ENCODE assay signal across 8 cellular contexts in the genomic region with DNA sequence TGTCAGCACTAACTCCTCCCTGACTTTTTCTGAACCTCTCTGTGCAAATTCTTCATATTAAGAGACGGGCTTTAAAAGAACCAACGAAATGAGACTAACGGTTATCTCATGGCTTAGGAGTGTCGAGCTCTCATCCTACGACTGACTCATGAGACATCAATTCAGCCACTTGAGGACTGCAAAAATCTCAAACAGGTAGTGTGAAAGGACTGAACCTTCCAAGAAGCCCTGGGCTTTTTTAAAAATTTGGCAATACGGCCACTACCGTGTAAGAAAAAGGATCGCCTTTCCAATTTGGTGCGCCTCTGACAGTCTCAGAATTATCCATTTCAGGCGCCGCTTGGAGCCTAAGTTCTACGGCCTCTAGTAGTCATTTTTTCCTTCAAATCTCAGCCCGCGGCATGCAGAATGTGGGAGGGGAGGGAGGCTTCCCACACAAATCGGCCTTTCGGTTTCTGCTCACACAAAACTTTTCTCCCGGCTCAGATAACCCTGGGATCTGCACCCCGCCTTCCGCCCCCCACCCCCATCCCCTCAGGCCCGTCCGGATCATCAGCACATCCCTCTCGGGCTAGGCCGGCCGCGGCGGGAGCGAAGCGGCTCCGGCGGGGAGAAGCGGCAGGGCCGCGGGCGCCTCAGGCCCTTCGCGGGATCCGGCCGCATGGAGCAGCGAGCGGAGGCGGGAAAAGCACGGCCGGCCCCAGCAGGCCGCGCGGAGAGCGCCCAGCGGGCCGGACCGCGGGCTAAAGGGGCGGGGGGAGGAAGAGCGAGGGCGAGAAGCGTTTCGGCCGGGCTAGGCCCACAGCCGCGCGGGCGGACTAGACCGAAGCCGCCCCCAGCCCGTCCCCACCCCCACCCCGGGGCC. TPM values are rescaled to one million over a fixed set of nuclear protein-coding genes. Genes with fewer than 3 reads are reported as not detected.
DNase-seq lines count a peak whose midpoint lies in the region; ATAC-seq and TF ChIP-seq lines count a peak whose summit lies in the region.

No MANE protein-coding gene starts in this region.

- H3K27ac ChIP-seq in mesenchymal stem cell (ENCODE audit: low read length, poor library complexity, severe bottlenecking), result peak overlapping the region; percentile 97

- H3K9me3 ChIP-seq in mesenchymal stem cell (ENCODE audit: control insufficient read depth, low read length), result no peaks in the 10 kb centered on the region

- peak overlapping the region; percentile 99 for H2BK5ac ChIP-seq in mesenchymal stem cell (ENCODE audit: low read depth, low read length, poor library complexity, severe bottlenecking)

- no peaks in the 10 kb centered on the region for H3K36me3 ChIP-seq in mesenchymal stem cell (ENCODE audit: control insufficient read depth in 1 of 2, insufficient read depth in 2 of 2, low read depth in 1 of 2, low read length in 2 of 2)

- TF ChIP-seq CTCF in LNCaP clone FGC (IDR thresholded peaks at IDR 0.05; ENCODE audit: control insufficient read depth, extremely low read depth, insufficient read depth), result no peak

- DNase-seq in DMS79 treated with DMSO at 0.1 percent for 48 hours (lab: John Stamatoyannopoulos, UW) (peak; percentile 28), LNCaP clone FGC (ENCODE audit: low read depth) (no peak), ecto neural progenitor cell (ENCODE audit: low spot score) (peak; percentile 78), mesenchymal stem cell (peak; percentile 87), GM19240 (ENCODE audit: insufficient read length, low spot score) (no peak)
- peak; percentile 74 for DNase-seq in activated CD4-positive, alpha-beta T cell treated with anti-CD3 and anti-CD28 coated beads for 48 hours
- peak; percentile 24 for DNase-seq in stimulated activated CD8-positive, alpha-beta memory T cell treated with anti-CD3 and anti-CD28 coated beads, Interleukin-4, amount 100 ng/mL, for 24 hours (ENCODE audit: low read depth)

- ATAC-seq in GM21526 (IDR thresholded peaks at IDR 0.05; ENCODE audit: low FRiP score, unreplicated experiment), result peak; percentile 23

- peak overlapping the region; percentile 98 for H4K91ac ChIP-seq in mesenchymal stem cell (ENCODE audit: low read length)

- H3K79me1 ChIP-seq in mesenchymal stem cell (replicated peaks; ENCODE audit: low read length, poor library complexity, severe bottlenecking), result peaks cover 4% of the 10 kb centered on the region

- peak overlapping the region; percentile 94 for H3K9ac ChIP-seq in mesenchymal stem cell (ENCODE audit: low read length)

- H2BK120ac ChIP-seq in mesenchymal stem cell (ENCODE audit: low read depth, low read length), result peak overlapping the region; percentile 99

- H2BK12ac ChIP-seq in mesenchymal stem cell (ENCODE audit: low read length in 2 of 2), result peak overlapping the region in 1 of 2 experiments; percentile 29

- H3K4me2 ChIP-seq in mesenchymal stem cell (ENCODE audit: low read length, poor library complexity, severe bottlenecking), result peak overlapping the region; percentile 39

- 2% methylated on average over 13 of the region's 65 CpGs for WGBS in mesenchymal stem cell

- no peaks in the 10 kb centered on the region for H3K4me1 ChIP-seq in mesenchymal stem cell (ENCODE audit: control insufficient read depth, insufficient read depth, low read depth, low read length)

- H2BK15ac ChIP-seq in mesenchymal stem cell (ENCODE audit: low read depth, poor library complexity, severe bottlenecking), result peak overlapping the region; percentile 96

- H3K27me3 ChIP-seq in mesenchymal stem cell (ENCODE audit: control insufficient read depth in 1 of 2, insufficient read depth in 1 of 2, low read length in 2 of 2), result no peaks in the 10 kb centered on the region

- peak overlapping the region; percentile 81 to 94 for H3K4ac ChIP-seq in mesenchymal stem cell (ENCODE audit: low read depth in 1 of 2, low read length in 2 of 2)

- H3K4me3 ChIP-seq in LNCaP clone FGC (ENCODE audit: low read depth, low read length), result peak overlapping the region; percentile 74
- H3K4me3 ChIP-seq in mesenchymal stem cell (ENCODE audit: insufficient read depth in 1 of 2, low read depth in 1 of 2, low read length in 2 of 2), result peak overlapping the region; percentile 93 to 94

- H3K23ac ChIP-seq in mesenchymal stem cell (ENCODE audit: low read length in 2 of 2), result peak overlapping the region in 1 of 2 experiments; percentile 94

- peak overlapping the region; percentile 83 to 92 for H3K18ac ChIP-seq in mesenchymal stem cell (ENCODE audit: low read depth in 1 of 2, low read length in 2 of 2)

- peak overlapping the region; percentile 60 for H4K8ac ChIP-seq in mesenchymal stem cell (ENCODE audit: low read length)

- peak overlapping the region; percentile 89 to 99 for H3K14ac ChIP-seq in mesenchymal stem cell (ENCODE audit: low read length in 2 of 2)

- peak overlapping the region; percentile 96 for H2AK5ac ChIP-seq in mesenchymal stem cell (ENCODE audit: low read length, severe bottlenecking)

- peak overlapping the region; percentile 42 for H2AFZ ChIP-seq in mesenchymal stem cell (ENCODE audit: low read depth, low read length)

RNA-seq across cellular contexts. Expression of a gene that starts 0.6 kb away (rescaled TPM):
- polyA plus RNA-seq in mesenchymal stem cell (2013, experiment 1 of 2), result 85.8 TPM
- 90.1 TPM for polyA plus RNA-seq in mesenchymal stem cell (2013, experiment 2 of 2)

RNA-seq across cellular contexts. Expression of a gene that starts 26.2 kb away (rescaled TPM):
- 10.9 TPM for polyA plus RNA-seq in mesenchymal stem cell (2013, experiment 1 of 2)
- 10.8 TPM for polyA plus RNA-seq in mesenchymal stem cell (2013, experiment 2 of 2)

Comparison
In these comparisons a context has a peak if more than half of its experiments do, and no peak if none do; other contexts are left out.
1. DNase-seq: peak in DMS79 treated with DMSO at 0.1 percent for 48 hours (single experiment), activated CD4-positive, alpha-beta T cell treated with anti-CD3 and anti-CD28 coated beads for 48 hours (single experiment), ecto neural progenitor cell (single experiment), mesenchymal stem cell (single experiment) and stimulated activated CD8-positive, alpha-beta memory T cell treated with anti-CD3 and anti-CD28 coated beads, Interleukin-4, amount 100 ng/mL, for 24 hours (single experiment); none in LNCaP clone FGC (single experiment) and GM19240 (single experiment).